Comparison of ENCODE assay signal across 18 cellular contexts in the genomic region with DNA sequence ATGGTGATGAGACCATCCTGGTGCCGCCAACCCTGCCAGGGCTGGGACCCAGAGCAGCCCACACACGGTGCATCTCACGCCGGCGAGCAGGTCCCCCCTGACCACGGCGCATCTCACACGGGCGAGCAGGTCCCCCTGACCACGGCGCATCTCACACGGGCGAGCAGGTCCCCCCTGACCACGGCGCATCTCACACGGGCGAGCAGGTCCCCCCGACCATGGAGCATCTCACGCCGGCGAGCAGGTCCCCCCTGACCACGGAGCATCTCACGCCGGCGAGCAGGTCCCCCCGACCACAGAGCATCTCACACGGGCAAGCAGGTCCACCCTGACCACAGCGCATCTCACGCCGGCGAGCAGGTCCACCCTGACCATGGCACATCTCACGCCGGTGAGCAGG.
"Had no signal": no experiment of that assay in that cellular context is flagged by ENCODE, and none has a peak within 500 bp of the region (broad histone marks: within the 10 kb centered on the region; RNA-seq: fewer than 3 reads in every experiment).

No MANE protein-coding gene starts in this region.

- H3K27me3 ChIP-seq: adrenal gland, thyroid gland had no signal

- H3K27ac Mint-ChIP-seq: activated naive CD4-positive, alpha-beta T cell treated with anti-CD3 and anti-CD28 coated beads for 36 hours; activated T-helper 1 cell treated with anti-CD3 and anti-CD28 coated beads, Interleukin-12 subunit alpha, Interleukin-12 subunit beta, Interleukin-2, Interleukin-4 antibody, amounts not matched to agents 30 ng/mL and 10 ng/mL and 1 ng/mL, durations not matched to agents 14 hours and 24 hours and 36 hours; dendritic cell treated with granulocyte-macrophage colony-stimulating factor and Interleukin-4, amounts not matched to agents 40 ng/mL and 50 ng/mL, for 4 days; effector memory CD8-positive, alpha-beta T cell; immature natural killer cell; natural killer cell; T-helper 17 cell had no signal

- H3K9me3 Mint-ChIP-seq: activated naive CD4-positive, alpha-beta T cell treated with anti-CD3 and anti-CD28 coated beads for 36 hours; activated T-helper 1 cell treated with anti-CD3 and anti-CD28 coated beads, Interleukin-12 subunit alpha, Interleukin-12 subunit beta, Interleukin-2, Interleukin-4 antibody, amounts not matched to agents 30 ng/mL and 10 ng/mL and 1 ng/mL, durations not matched to agents 14 hours and 24 hours and 36 hours; dendritic cell treated with granulocyte-macrophage colony-stimulating factor and Interleukin-4, amounts not matched to agents 40 ng/mL and 50 ng/mL, for 4 days; effector memory CD8-positive, alpha-beta T cell; immature natural killer cell; natural killer cell; WTC11 had no signal

- H3K27ac ChIP-seq: adrenal gland, epithelial cell of prostate, thyroid gland had no signal

- H3K4me3 Mint-ChIP-seq: activated naive CD4-positive, alpha-beta T cell treated with anti-CD3 and anti-CD28 coated beads for 36 hours; activated T-helper 1 cell treated with anti-CD3 and anti-CD28 coated beads, Interleukin-12 subunit alpha, Interleukin-12 subunit beta, Interleukin-2, Interleukin-4 antibody, amounts not matched to agents 30 ng/mL and 10 ng/mL and 1 ng/mL, durations not matched to agents 14 hours and 24 hours and 36 hours; brain; dendritic cell treated with granulocyte-macrophage colony-stimulating factor and Interleukin-4, amounts not matched to agents 40 ng/mL and 50 ng/mL, for 4 days; effector memory CD8-positive, alpha-beta T cell; immature natural killer cell; natural killer cell; T-helper 17 cell; WTC11 had no signal

- H3K4me1 ChIP-seq: adrenal gland, thyroid gland had no signal

- H3K4me3 ChIP-seq: adrenal gland, thyroid gland had no signal

- H3K27me3 Mint-ChIP-seq: brain had no signal

- H3K9me3 ChIP-seq: adrenal gland, thyroid gland had no signal

- H3K36me3 ChIP-seq: adrenal gland, thyroid gland had no signal

- H3K4me1 Mint-ChIP-seq: immature natural killer cell, natural killer cell had no signal

- H3K36me3 Mint-ChIP-seq: immature natural killer cell, natural killer cell had no signal

- ATAC-seq: effector memory CD8-positive, alpha-beta T cell; natural killer cell; T-helper 17 cell; WTC11 had no signal

- DNase-seq: activated CD4-positive, alpha-beta T cell treated with anti-CD3 and anti-CD28 coated beads for 48 hours; activated naive CD4-positive, alpha-beta T cell treated with anti-CD3 and anti-CD28 coated beads for 36 hours; adrenal gland; cerebellar nuclear complex; effector memory CD8-positive, alpha-beta T cell; immature natural killer cell; left cardiac atrium; natural killer cell; occipital lobe; stimulated activated CD4-positive, alpha-beta T cell treated with anti-CD3 and anti-CD28 coated beads, Interleukin-15, amount 100 ng/mL, for 24 hours; stimulated activated CD4-positive, alpha-beta T cell treated with anti-CD3 and anti-CD28 coated beads, Interleukin-4, amount 100 ng/mL, for 4 hours; T-helper 17 cell; thyroid gland had no signal
